In genomic region chr11:10591741-10592140, GRCh38 we compare ENCODE assay signal across 15 cellular contexts. TPM values are rescaled to one million over a fixed set of nuclear protein-coding genes. Genes with fewer than 3 reads are reported as not detected.
DNase-seq lines count a peak whose midpoint lies in the region; FAIRE-seq and TF ChIP-seq lines count a peak whose summit lies in the region.
"Had no signal": no experiment of that assay in that cellular context is flagged by ENCODE, and none has a peak within 500 bp of the region (broad histone marks: within the 10 kb centered on the region; RNA-seq: fewer than 3 reads in every experiment).

No MANE protein-coding gene starts in this region.

- H3K4me3 Mint-ChIP-seq in HFFc6 (peak overlapping the region; percentile 36), chondrocyte (ENCODE audit: unreplicated experiment) (no peak overlapping the region)

- H2BK12ac ChIP-seq in mesenchymal stem cell (ENCODE audit: low read length in 2 of 2) = peak overlapping the region; percentile 1 to 94

- H3K4me1 Mint-ChIP-seq in HFFc6 (ENCODE audit: low read depth) (peaks cover 81% of the 10 kb centered on the region), chondrocyte (ENCODE audit: low read depth) (peaks cover 70% of the 10 kb centered on the region)

- H3K36me3 ChIP-seq in mesenchymal stem cell (ENCODE audit: control insufficient read depth in 1 of 2, insufficient read depth in 2 of 2, low read depth in 1 of 2, low read length in 2 of 2) = peaks cover 0 to 28% of the 10 kb centered on the region in 2 experiments
- peaks cover 33 to 36% of the 10 kb centered on the region in 2 donors for H3K36me3 ChIP-seq in stomach smooth muscle (ENCODE audit: control insufficient read depth in 2 of 2, insufficient read depth in 2 of 2, low read length in 2 of 2)

- no peak overlapping the region for H3K23ac ChIP-seq in mesenchymal stem cell (ENCODE audit: low read length in 2 of 2)

- TF ChIP-seq CTCF in HFFc6 (IDR thresholded peaks at IDR 0.05) = no peak
- no peak for TF ChIP-seq CTCF in chondrocyte (IDR thresholded peaks at IDR 0.05)

- no peak for DNase-seq in HFFc6
- DNase-seq in chondrocyte (ENCODE audit: low spot score) = no peak
- DNase-seq in mesenchymal stem cell = no peak
- DNase-seq in activated naive CD4-positive, alpha-beta T cell treated with Interleukin-2 at 50 U/mL for 16 hours = no peak
- no peak for DNase-seq in posterior cingulate gyrus
- no peak for DNase-seq in GM12892 (ENCODE audit: insufficient read length)
- DNase-seq in NCI-H1092 (lab: John Stamatoyannopoulos, UW) = no peak
- DNase-seq: left cardiac atrium, NCI-H1417, NCI-H2227 treated with DMSO at 0.1 percent for 48 hours, T-helper 2 cell had no signal

- 80% methylated on average over 2 of the region's 2 CpGs for WGBS in mesenchymal stem cell

- intact Hi-C loops in posterior cingulate gyrus (cut with DNase I) = no loop called here

- H3K27me3 Mint-ChIP-seq in HFFc6 (ENCODE audit: insufficient read depth) (peaks cover 1% of the 10 kb centered on the region), chondrocyte (ENCODE audit: low read depth) (no peaks in the 10 kb centered on the region)

- no peak for FAIRE-seq in GM12892 (lab: Jason Lieb, UNC)

- peak overlapping the region; percentile 81 for H3K27ac Mint-ChIP-seq in HFFc6
- H3K27ac Mint-ChIP-seq in chondrocyte (ENCODE audit: unreplicated experiment) = peak overlapping the region; percentile 96

- TF ChIP-seq POLR2A in GM12892 (IDR thresholded peaks at IDR 0.05; ENCODE audit: low read depth, low read length) = no peak

- peak overlapping the region; percentile 67 for H4K91ac ChIP-seq in mesenchymal stem cell (ENCODE audit: low read length)

- H3K18ac ChIP-seq in mesenchymal stem cell (ENCODE audit: low read depth in 1 of 2, low read length in 2 of 2) = peak overlapping the region in 1 of 2 experiments; percentile 93

- H3K4me2 ChIP-seq in mesenchymal stem cell (ENCODE audit: low read length, poor library complexity, severe bottlenecking) = no peak overlapping the region

- no peak overlapping the region for H2AFZ ChIP-seq in mesenchymal stem cell (ENCODE audit: low read depth, low read length)

- H4K8ac ChIP-seq in mesenchymal stem cell (ENCODE audit: low read length) = peak overlapping the region; percentile 82

- H3K14ac ChIP-seq in mesenchymal stem cell (ENCODE audit: low read length in 2 of 2) = no peak overlapping the region

- no peak overlapping the region for H3K4me3 ChIP-seq in mesenchymal stem cell (ENCODE audit: insufficient read depth in 1 of 2, low read depth in 1 of 2, low read length in 2 of 2)
- H3K4me3 ChIP-seq in stomach smooth muscle (ENCODE audit: low read length in 2 of 2) = no peak overlapping the region

- peak overlapping the region; percentile 68 for H2BK120ac ChIP-seq in mesenchymal stem cell (ENCODE audit: low read depth, low read length)

- H3K9ac ChIP-seq in mesenchymal stem cell (ENCODE audit: low read length) (peak overlapping the region; percentile 41), stomach smooth muscle (ENCODE audit: low read length in 2 of 2) (no peak overlapping the region)

- no peak overlapping the region for H2AK5ac ChIP-seq in mesenchymal stem cell (ENCODE audit: low read length, severe bottlenecking)

- no peak overlapping the region for H2BK5ac ChIP-seq in mesenchymal stem cell (ENCODE audit: low read depth, low read length, poor library complexity, severe bottlenecking)

- no peaks in the 10 kb centered on the region for H3K27me3 ChIP-seq in mesenchymal stem cell (ENCODE audit: control insufficient read depth in 1 of 2, insufficient read depth in 1 of 2, low read length in 2 of 2)
- H3K27me3 ChIP-seq in stomach smooth muscle (ENCODE audit: control insufficient read depth in 1 of 2, insufficient read depth in 2 of 2, low read length in 2 of 2) = no peaks in the 10 kb centered on the region

- peaks cover 5% of the 10 kb centered on the region for H3K4me1 ChIP-seq in mesenchymal stem cell (ENCODE audit: control insufficient read depth, insufficient read depth, low read depth, low read length)
- H3K4me1 ChIP-seq in stomach smooth muscle (ENCODE audit: control insufficient read depth, insufficient read depth, low read length) = peaks cover 19% of the 10 kb centered on the region

- peak overlapping the region; percentile 19 to 94 for H3K4ac ChIP-seq in mesenchymal stem cell (ENCODE audit: low read depth in 1 of 2, low read length in 2 of 2)

- peak overlapping the region; percentile 26 for H2BK15ac ChIP-seq in mesenchymal stem cell (ENCODE audit: low read depth, poor library complexity, severe bottlenecking)

- H3K27ac ChIP-seq in mesenchymal stem cell (ENCODE audit: low read length, poor library complexity, severe bottlenecking) = peak overlapping the region; percentile 51
- peak overlapping the region; percentile 37 for H3K27ac ChIP-seq in stomach smooth muscle (ENCODE audit: low read length)

- H3K9me3 Mint-ChIP-seq in HFFc6 (no peaks in the 10 kb centered on the region; the same call in 1 of the 2 replicates), chondrocyte (ENCODE audit: low read depth) (peaks cover 7% of the 10 kb centered on the region)

- peaks cover 53% of the 10 kb centered on the region for H3K36me3 Mint-ChIP-seq in HFFc6 (ENCODE audit: low read depth)
- H3K36me3 Mint-ChIP-seq in chondrocyte (ENCODE audit: low read depth) = peaks cover 11% of the 10 kb centered on the region

- no peaks in the 10 kb centered on the region for H3K9me3 ChIP-seq in mesenchymal stem cell (ENCODE audit: control insufficient read depth, low read length)
- H3K9me3 ChIP-seq in stomach smooth muscle (ENCODE audit: control insufficient read depth in 2 of 2, low read length in 2 of 2) = no peaks in the 10 kb centered on the region
- H3K9me3 ChIP-seq: Caco-2 had no signal

- no peaks in the 10 kb centered on the region for H3K79me1 ChIP-seq in mesenchymal stem cell (replicated peaks; ENCODE audit: low read length, poor library complexity, severe bottlenecking)

RNA-seq across cellular contexts. Expression of gene LYVE1, which starts 23.3 kb away (rescaled TPM):
- under 1 TPM in 1 of 6 experiments, not detected in 5; 0.09 TPM for total RNA-seq in HFFc6 (2021; fragmentation: NEBNext Ultra II Directional; extraction: Animal tissue kit (Norgen Biotek cat#: 25700))
- 1.2 to 5.2 TPM (median 3.5 TPM) in 3 replicates for total RNA-seq in chondrocyte
- 0.35 TPM for polyA plus RNA-seq in mesenchymal stem cell (2013, experiment 1 of 2)
- 0.32 TPM for polyA plus RNA-seq in mesenchymal stem cell (2013, experiment 2 of 2)
- polyA plus RNA-seq in GM12892 (2012; ENCODE audit: missing spikeins) = not detected
- total RNA-seq: Caco-2, H4, myocyte had no signal

RNA-seq across cellular contexts. Expression of gene RNF141, which starts 50.8 kb away (rescaled TPM):
- 10 to 100 TPM; 41.9 to 55.8 (median 55.1) TPM for total RNA-seq in HFFc6 (2021; fragmentation: NEBNext Ultra II Directional; extraction: Animal tissue kit (Norgen Biotek cat#: 25700))
- total RNA-seq in chondrocyte = 18.9 to 35.9 TPM (median 30.4 TPM) in 3 replicates
- 22.6 TPM for polyA plus RNA-seq in mesenchymal stem cell (2013, experiment 1 of 2)
- 23.1 TPM for polyA plus RNA-seq in mesenchymal stem cell (2013, experiment 2 of 2)
- 16.7 TPM for polyA plus RNA-seq in GM12892 (2012; ENCODE audit: missing spikeins)
